ENCODE assay signal across 9 cellular contexts in the genomic region with DNA sequence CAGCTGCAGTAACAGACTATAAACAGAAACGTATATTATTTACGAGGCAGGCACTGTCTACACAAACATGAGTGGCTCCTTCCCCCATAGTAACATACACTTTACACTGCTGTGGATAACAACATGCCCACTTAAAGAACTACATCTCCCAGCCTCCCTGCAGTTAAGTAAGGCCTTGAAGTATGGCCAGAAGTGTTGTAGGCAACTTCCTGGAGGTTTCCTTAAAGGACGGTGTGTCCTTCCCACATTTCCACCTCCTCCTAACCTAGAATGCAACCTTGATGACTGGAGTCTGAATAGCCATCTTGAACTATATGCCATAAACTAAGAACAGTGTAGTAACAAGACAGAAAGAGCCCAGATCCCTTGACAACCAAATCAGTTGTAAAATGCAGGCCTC. TPM values are rescaled to one million over a fixed set of nuclear protein-coding genes. Genes with fewer than 3 reads are reported as not detected.
A peak's percentile ranks its signal among the peaks of the same experiment; 100 is the strongest.
DNase-seq lines count a peak whose midpoint lies in the region; ATAC-seq, FAIRE-seq and TF ChIP-seq lines count a peak whose summit lies in the region.
"Had no signal": no experiment of that assay in that cellular context is flagged by ENCODE, and none has a peak within 500 bp of the region (broad histone marks: within the 10 kb centered on the region; RNA-seq: fewer than 3 reads in every experiment).

No MANE protein-coding gene starts in this region.

- no peaks in the 10 kb centered on the region for H3K36me3 ChIP-seq in gastrocnemius medialis

- ATAC-seq in SK-N-SH treated with all-trans-retinoic acid at 6 μM for 48 hours (peak; percentile 80), left ventricle myocardium superior (peak; percentile 67), gastrocnemius medialis (peak; percentile 87 to 99), HG03280 (IDR thresholded peaks at IDR 0.05; ENCODE audit: unreplicated experiment) (no peak)

- no peak for TF ChIP-seq CTCF in gastrocnemius medialis (IDR thresholded peaks at IDR 0.05 in 4 of 5, conservative IDR thresholded peaks at IDR 0.05 in 1 of 5)

- intact Hi-C loops in left ventricle myocardium superior (cut with micrococcal nuclease) (no loop called here), gastrocnemius medialis (cut with DNase I; ENCODE audit: low total_unique reads) (no loop called here)

- TF ChIP-seq POLR2A in H54 (IDR thresholded peaks at IDR 0.05; ENCODE audit: low read depth, low read length) (no peak), gastrocnemius medialis (IDR thresholded peaks at IDR 0.05) (no peak)

- peak; percentile 95 for FAIRE-seq in H54 (lab: Jason Lieb, UNC)

- H3K4me1 ChIP-seq in gastrocnemius medialis: peaks cover 49 to 68% of the 10 kb centered on the region in 2 donors

- no peak overlapping the region for H3K4me3 ChIP-seq in gastrocnemius medialis

- H3K27me3 ChIP-seq in gastrocnemius medialis: no peaks in the 10 kb centered on the region

- in situ Hi-C loops in gastrocnemius medialis (cut with MboI; ENCODE audit: low sequenced_read_pairs in 4 of 4): loop anchor here in 1 of 4 donors (25.0 kb wide), 1 partner anchor 355 kb away; no protein-coding TSS in a partner anchor

- no peaks in the 10 kb centered on the region for H3K9me3 ChIP-seq in gastrocnemius medialis

- DNase-seq in H54 (ENCODE audit: insufficient read length, low spot score) (no peak), left ventricle myocardium superior (no peak), gastrocnemius medialis (peak in 1 of 2 donors; percentile 52), hypothalamus (lab: John Stamatoyannopoulos, UW) (no peak), D341Med (ENCODE audit: low spot score) (no peak), T-helper 1 cell (no peak)
- DNase-seq: activated CD4-positive, alpha-beta T cell treated with anti-CD3 and anti-CD28 coated beads, Interleukin-2, amount 50 U/mL, for 48 hours had no signal

- H3K27ac ChIP-seq in gastrocnemius medialis: peak overlapping the region; percentile 0 to 67 (median 58)

TF ChIP-seq in SK-N-SH treated with all-trans-retinoic acid at 6 μM for 48 hours, 23 proteins besides CTCF, POLR2A, EP300 and RAD21:
- TF ChIP-seq, protein P1, sequence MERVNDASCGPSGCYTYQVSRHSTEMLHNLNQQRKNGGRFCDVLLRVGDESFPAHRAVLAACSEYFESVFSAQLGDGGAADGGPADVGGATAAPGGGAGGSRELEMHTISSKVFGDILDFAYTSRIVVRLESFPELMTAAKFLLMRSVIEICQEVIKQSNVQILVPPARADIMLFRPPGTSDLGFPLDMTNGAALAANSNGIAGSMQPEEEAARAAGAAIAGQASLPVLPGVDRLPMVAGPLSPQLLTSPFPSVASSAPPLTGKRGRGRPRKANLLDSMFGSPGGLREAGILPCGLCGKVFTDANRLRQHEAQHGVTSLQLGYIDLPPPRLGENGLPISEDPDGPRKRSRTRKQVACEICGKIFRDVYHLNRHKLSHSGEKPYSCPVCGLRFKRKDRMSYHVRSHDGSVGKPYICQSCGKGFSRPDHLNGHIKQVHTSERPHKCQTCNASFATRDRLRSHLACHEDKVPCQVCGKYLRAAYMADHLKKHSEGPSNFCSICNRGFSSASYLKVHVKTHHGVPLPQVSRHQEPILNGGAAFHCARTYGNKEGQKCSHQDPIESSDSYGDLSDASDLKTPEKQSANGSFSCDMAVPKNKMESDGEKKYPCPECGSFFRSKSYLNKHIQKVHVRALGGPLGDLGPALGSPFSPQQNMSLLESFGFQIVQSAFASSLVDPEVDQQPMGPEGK (CRISPR knock-in tag; IDR thresholded peaks at IDR 0.05; ENCODE audit: borderline replicate concordance): no peak
- TF ChIP-seq ZFP3 (CRISPR knock-in tag; IDR thresholded peaks at IDR 0.05): peak; percentile 66; the same call in 1 of the 2 replicates
TF ChIP-seq in SK-N-SH treated with all-trans-retinoic acid at 6 μM for 48 hours: peak in this region for 1.

RNA-seq across cellular contexts. Expression of a gene that starts 20.3 kb away (rescaled TPM):
- total RNA-seq in left ventricle myocardium superior: 64.0 TPM
- total RNA-seq in gastrocnemius medialis: 10 to 100 TPM; 59.5 to 92.6 (median 74.1) TPM
